Comparison of ENCODE assay signal across 28 cellular contexts in genomic region chr7:114644455-114644854, GRCh38.
"Had no signal": no experiment of that assay in that cellular context is flagged by ENCODE, and none has a peak within 500 bp of the region (broad histone marks: within the 10 kb centered on the region; RNA-seq: fewer than 3 reads in every experiment).

No MANE protein-coding gene starts in this region.

- H3K4me3 ChIP-seq: dorsolateral prefrontal cortex, esophagus muscularis mucosa, gastrocnemius medialis, thoracic aorta had no signal

- H3K4me1 Mint-ChIP-seq: activated CD4-positive, alpha-beta T cell treated with anti-CD3 and anti-CD28 coated beads, Interleukin-2, amount 10 ng/mL, durations not matched to agents 7 days and 5 days; activated naive CD8-positive, alpha-beta T cell treated with anti-CD3 and anti-CD28 coated beads for 36 hours; central memory CD8-positive, alpha-beta T cell; natural killer cell; stimulated activated naive B cell treated with anti-CD40 and anti-IgM and Interleukin-4, amounts not matched to agents 10 μg/mL and 1 μg/mL and 100 μg/mL, for 72 hours; T-cell had no signal

- DNase-seq: activated CD4-positive, alpha-beta T cell treated with anti-CD3 and anti-CD28 coated beads, Interleukin-2, amount 10 ng/mL, durations not matched to agents 7 days and 5 days; activated CD4-positive, CD25-positive, alpha-beta regulatory T cell treated with anti-CD3 and anti-CD28 coated beads, Interleukin-2, amount 50 U/mL, for 72 hours; activated CD8-positive, alpha-beta T cell treated with anti-CD3 and anti-CD28 coated beads, Interleukin-2, amount 10 ng/mL, durations not matched to agents 7 days and 5 days; activated gamma-delta T cell treated with Interleukin-2 at 50 U/mL for 16 hours; activated naive CD8-positive, alpha-beta T cell treated with anti-CD3 and anti-CD28 coated beads for 36 hours; dorsolateral prefrontal cortex; effector memory CD8-positive, alpha-beta T cell; gastrocnemius medialis; head of caudate nucleus; hypothalamus; left cardiac atrium; midbrain; natural killer cell; nucleus accumbens; small intestine; stimulated activated CD4-positive, alpha-beta T cell treated with anti-CD3 and anti-CD28 coated beads, Interleukin-15, amount 100 ng/mL, for 24 hours; stimulated activated naive B cell treated with anti-CD40 and anti-IgM and Interleukin-4, amounts not matched to agents 10 μg/mL and 1 μg/mL and 100 μg/mL, for 72 hours; T-cell; WERI-Rb-1 had no signal

- H3K27ac ChIP-seq: dorsolateral prefrontal cortex, esophagus muscularis mucosa, gastrocnemius medialis, thoracic aorta, WERI-Rb-1 had no signal

- H3K9me3 Mint-ChIP-seq: activated CD4-positive, alpha-beta T cell treated with anti-CD3 and anti-CD28 coated beads, Interleukin-2, amount 10 ng/mL, durations not matched to agents 7 days and 5 days; activated naive CD8-positive, alpha-beta T cell treated with anti-CD3 and anti-CD28 coated beads for 36 hours; activated T-helper 1 cell treated with anti-CD3 and anti-CD28 coated beads, Interleukin-12 subunit alpha, Interleukin-12 subunit beta, Interleukin-2, Interleukin-4 antibody, amounts not matched to agents 30 ng/mL and 10 ng/mL and 1 ng/mL, durations not matched to agents 14 hours and 24 hours and 36 hours; central memory CD8-positive, alpha-beta T cell; effector memory CD8-positive, alpha-beta T cell; stimulated activated naive B cell treated with anti-CD40 and anti-IgM and Interleukin-4, amounts not matched to agents 10 μg/mL and 1 μg/mL and 100 μg/mL, for 72 hours; T-cell; T-helper 2 cell treated with Interferon-gamma antibody and Interleukin-4, amounts not matched to agents 5 μg/mL and 100 μg/mL, for 36 hours; type B pancreatic cell had no signal

- H3K27me3 Mint-ChIP-seq: activated naive CD8-positive, alpha-beta T cell treated with anti-CD3 and anti-CD28 coated beads for 36 hours; stimulated activated naive B cell treated with anti-CD40 and anti-IgM and Interleukin-4, amounts not matched to agents 10 μg/mL and 1 μg/mL and 100 μg/mL, for 72 hours; T-cell; type B pancreatic cell had no signal

- H3K36me3 ChIP-seq: gastrocnemius medialis, thoracic aorta had no signal

- H3K36me3 Mint-ChIP-seq: activated naive CD8-positive, alpha-beta T cell treated with anti-CD3 and anti-CD28 coated beads for 36 hours; natural killer cell; stimulated activated naive B cell treated with anti-CD40 and anti-IgM and Interleukin-4, amounts not matched to agents 10 μg/mL and 1 μg/mL and 100 μg/mL, for 72 hours; T-cell; type B pancreatic cell had no signal

- H3K27ac Mint-ChIP-seq: activated CD4-positive, alpha-beta T cell treated with anti-CD3 and anti-CD28 coated beads, Interleukin-2, amount 10 ng/mL, durations not matched to agents 7 days and 5 days; activated CD8-positive, alpha-beta T cell treated with anti-CD3 and anti-CD28 coated beads, Interleukin-2, amount 10 ng/mL, durations not matched to agents 7 days and 5 days; activated naive CD8-positive, alpha-beta T cell treated with anti-CD3 and anti-CD28 coated beads for 36 hours; activated T-helper 1 cell treated with anti-CD3 and anti-CD28 coated beads, Interleukin-12 subunit alpha, Interleukin-12 subunit beta, Interleukin-2, Interleukin-4 antibody, amounts not matched to agents 30 ng/mL and 10 ng/mL and 1 ng/mL, durations not matched to agents 14 hours and 24 hours and 36 hours; effector memory CD8-positive, alpha-beta T cell; natural killer cell; stimulated activated naive B cell treated with anti-CD40 and anti-IgM and Interleukin-4, amounts not matched to agents 10 μg/mL and 1 μg/mL and 100 μg/mL, for 72 hours; T-cell; T-helper 2 cell treated with Interferon-gamma antibody and Interleukin-4, amounts not matched to agents 5 μg/mL and 100 μg/mL, for 36 hours; type B pancreatic cell had no signal

- ATAC-seq: activated CD8-positive, alpha-beta T cell treated with anti-CD3 and anti-CD28 coated beads, Interleukin-2, amount 10 ng/mL, durations not matched to agents 7 days and 5 days; effector memory CD8-positive, alpha-beta T cell; gastrocnemius medialis; left cardiac atrium; natural killer cell; sciatic nerve; stimulated activated naive B cell treated with anti-CD40 and anti-IgM and Interleukin-4, amounts not matched to agents 10 μg/mL and 1 μg/mL and 100 μg/mL, for 72 hours; T-cell had no signal

- FAIRE-seq: astrocyte, TTC549 had no signal

- H3K4me3 Mint-ChIP-seq: activated CD4-positive, alpha-beta T cell treated with anti-CD3 and anti-CD28 coated beads, Interleukin-2, amount 10 ng/mL, durations not matched to agents 7 days and 5 days; activated CD8-positive, alpha-beta T cell treated with anti-CD3 and anti-CD28 coated beads, Interleukin-2, amount 10 ng/mL, durations not matched to agents 7 days and 5 days; activated naive CD8-positive, alpha-beta T cell treated with anti-CD3 and anti-CD28 coated beads for 36 hours; activated T-helper 1 cell treated with anti-CD3 and anti-CD28 coated beads, Interleukin-12 subunit alpha, Interleukin-12 subunit beta, Interleukin-2, Interleukin-4 antibody, amounts not matched to agents 30 ng/mL and 10 ng/mL and 1 ng/mL, durations not matched to agents 14 hours and 24 hours and 36 hours; central memory CD8-positive, alpha-beta T cell; effector memory CD8-positive, alpha-beta T cell; natural killer cell; stimulated activated naive B cell treated with anti-CD40 and anti-IgM and Interleukin-4, amounts not matched to agents 10 μg/mL and 1 μg/mL and 100 μg/mL, for 72 hours; T-cell; T-helper 2 cell treated with Interferon-gamma antibody and Interleukin-4, amounts not matched to agents 5 μg/mL and 100 μg/mL, for 36 hours; type B pancreatic cell had no signal

- H3K9me3 ChIP-seq: esophagus muscularis mucosa, gastrocnemius medialis, thoracic aorta had no signal

- H3K4me1 ChIP-seq: gastrocnemius medialis had no signal

- H3K27me3 ChIP-seq: dorsolateral prefrontal cortex, esophagus muscularis mucosa, gastrocnemius medialis had no signal
